In the genomic region with DNA sequence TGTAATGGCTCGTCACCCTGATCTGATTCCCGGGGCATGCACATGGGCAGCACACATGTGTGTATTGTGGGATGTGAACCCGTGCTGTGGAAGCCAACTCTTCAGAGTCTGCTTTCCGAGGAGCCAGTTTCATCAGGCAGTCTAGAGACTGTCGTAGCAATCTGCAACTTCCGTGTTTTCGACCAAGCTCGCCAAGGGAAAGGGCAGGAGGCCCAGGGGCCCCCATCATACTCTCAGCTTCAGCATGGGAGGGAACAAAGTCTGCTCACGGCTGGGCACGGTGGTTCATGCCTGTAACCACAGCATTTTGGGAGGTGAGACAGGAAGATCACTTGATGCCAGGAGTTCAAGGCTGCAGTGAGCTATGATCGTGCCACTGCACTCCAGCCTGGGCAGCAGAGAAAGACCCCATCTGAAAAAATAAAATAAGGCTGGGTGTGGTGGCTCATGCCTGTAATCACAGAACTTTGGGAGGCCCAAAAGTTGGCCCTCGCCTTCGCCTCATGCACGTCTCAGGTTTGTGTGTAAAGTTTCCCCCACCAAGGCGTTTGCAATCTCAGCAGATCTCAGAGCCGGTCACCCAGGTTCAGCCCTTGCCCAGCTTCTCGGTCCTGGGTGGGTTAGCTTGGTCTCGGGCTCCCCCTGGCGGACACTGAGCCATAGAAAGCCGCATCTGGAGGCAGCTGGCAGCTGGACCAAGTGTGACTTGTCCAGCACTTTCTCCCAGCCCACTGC, we compare ENCODE assay signal across 8 cellular contexts. TPM values are rescaled to one million over a fixed set of nuclear protein-coding genes. Genes with fewer than 3 reads are reported as not detected.
DNase-seq lines count a peak whose midpoint lies in the region; ATAC-seq and TF ChIP-seq lines count a peak whose summit lies in the region.

No MANE protein-coding gene starts in this region.

- H3K4me3 ChIP-seq in CD8-positive, alpha-beta memory T cell (ENCODE audit: low read length): no peak overlapping the region
- no peak overlapping the region for H3K4me3 ChIP-seq in HL-60 (replicated peaks; ENCODE audit: insufficient read depth, low read length)
- no peak overlapping the region for H3K4me3 ChIP-seq in OCI-LY7 (ENCODE audit: low read depth, low read length, poor library complexity, severe bottlenecking)

- peaks cover 8 to 20% of the 10 kb centered on the region in 2 donors for H3K27me3 Mint-ChIP-seq in CD8-positive, alpha-beta memory T cell

- H3K4me3 Mint-ChIP-seq in CD8-positive, alpha-beta memory T cell: no peak overlapping the region

- H3K36me3 Mint-ChIP-seq in CD8-positive, alpha-beta memory T cell: no peaks in the 10 kb centered on the region

- peaks cover 4% of the 10 kb centered on the region for H3K27me3 ChIP-seq in CD8-positive, alpha-beta memory T cell (ENCODE audit: insufficient read depth, low read length, poor library complexity, severe bottlenecking)
- no peaks in the 10 kb centered on the region for H3K27me3 ChIP-seq in HL-60 (ENCODE audit: insufficient read depth, poor library complexity, severe bottlenecking)

- no peak overlapping the region for H3K4me2 ChIP-seq in OCI-LY7 (ENCODE audit: low read length)

- CTCF ChIA-PET in CD8-positive, alpha-beta memory T cell (lab: Charles Lee): interaction anchor here (0.5 to 4.7 kb wide), 35 partner anchors 10 to 400 kb away, joined by 3 to 54 read pairs (median 3); a partner anchor contains a TSS
- CTCF ChIA-PET in OCI-LY7 (lab: Charles Lee; ENCODE audit: unreplicated experiment): interaction anchor here (0.7 to 1.3 kb wide), 3 partner anchors 201 to 225 kb away, joined by 3 to 5 read pairs (median 3); no protein-coding TSS in a partner anchor

- POLR2A ChIA-PET in CD8-positive, alpha-beta memory T cell (lab: Charles Lee): interaction anchor here (1.0 kb wide), 1 partner anchor 202 kb away, joined by 3 read pairs; no protein-coding TSS in a partner anchor
- POLR2A ChIA-PET in OCI-LY7 (lab: Charles Lee): interaction anchor here (0.7 kb wide), 1 partner anchor 201 kb away, joined by 3 read pairs; no protein-coding TSS in a partner anchor

- peak; percentile 59 to 83 (median 76) for DNase-seq in CD8-positive, alpha-beta memory T cell
- DNase-seq in HL-60 (ENCODE audit: low read depth in 1 of 2, low spot score in 1 of 2) (peak; percentile 59 to 86), OCI-LY7 (ENCODE audit: low spot score) (peak; percentile 81), activated T-cell treated with anti-CD3 and anti-CD28 coated beads for 24 hours (ENCODE audit: low read depth) (peak; percentile 73), epithelial cell of prostate (ENCODE audit: low read depth, low spot score) (peak; percentile 14), mucosa of gallbladder (ENCODE audit: low spot score) (peak; percentile 92)
- peak; percentile 63 to 81 for DNase-seq in stimulated activated CD8-positive, alpha-beta memory T cell treated with anti-CD3 and anti-CD28 coated beads, Interleukin-4, amount 100 ng/mL, for 4 hours (ENCODE audit: low read depth in 2 of 2, low spot score in 1 of 2)

- no peaks in the 10 kb centered on the region for H3K9me2 ChIP-seq in OCI-LY7 (ENCODE audit: insufficient read depth, low read length)

- intact Hi-C loops in OCI-LY7 (cut with micrococcal nuclease; ENCODE audit: unreplicated experiment): loop anchor here (1.0 to 2.0 kb wide), 3 partner anchors 201 to 380 kb away; no protein-coding TSS in a partner anchor

- BruUV-seq in OCI-LY7 (replicated peaks; lab: Mats Ljungman, UMichigan): no TSS peak

- H4K20me1 ChIP-seq in OCI-LY7 (ENCODE audit: insufficient read depth, low read length): no peaks in the 10 kb centered on the region

- no peaks in the 10 kb centered on the region for H3K9me3 ChIP-seq in CD8-positive, alpha-beta memory T cell (ENCODE audit: low read length)
- no peaks in the 10 kb centered on the region for H3K9me3 ChIP-seq in OCI-LY7 (ENCODE audit: low read length)

- no peaks in the 10 kb centered on the region for H3K79me2 ChIP-seq in OCI-LY7 (ENCODE audit: insufficient read depth, low read depth, low read length)

- no peaks in the 10 kb centered on the region for H3K4me1 ChIP-seq in CD8-positive, alpha-beta memory T cell (ENCODE audit: insufficient read depth, low read length)
- peaks cover 9% of the 10 kb centered on the region for H3K4me1 ChIP-seq in OCI-LY7 (ENCODE audit: insufficient read depth, low read length, poor library complexity, severe bottlenecking)

- TF ChIP-seq CTCF in HL-60 (IDR thresholded peaks at IDR 0.05; ENCODE audit: insufficient read depth, low read length) (peak; percentile 61), OCI-LY7 (conservative IDR thresholded peaks at IDR 0.05; ENCODE audit: low read length) (peak; percentile 93)

- H3K27ac Mint-ChIP-seq in CD8-positive, alpha-beta memory T cell: no peak overlapping the region

- H3K9me3 Mint-ChIP-seq in CD8-positive, alpha-beta memory T cell: no peaks in the 10 kb centered on the region

- H2AFZ ChIP-seq in OCI-LY7 (ENCODE audit: low read length): peak overlapping the region; percentile 9; the same call in 1 of the 2 replicates

- no peak for ATAC-seq in GM19463 (IDR thresholded peaks at IDR 0.05; ENCODE audit: unreplicated experiment)

- no peaks in the 10 kb centered on the region for H3K36me3 ChIP-seq in CD8-positive, alpha-beta memory T cell (ENCODE audit: insufficient read depth, low read length)
- H3K36me3 ChIP-seq in OCI-LY7 (ENCODE audit: insufficient read depth, low read length): no peaks in the 10 kb centered on the region

- H3K27ac ChIP-seq in CD8-positive, alpha-beta memory T cell (ENCODE audit: low read depth, low read length): no peak overlapping the region
- no peak overlapping the region for H3K27ac ChIP-seq in HL-60 (replicated peaks)
- H3K27ac ChIP-seq in OCI-LY7 (ENCODE audit: low read depth, low read length, poor library complexity, severe bottlenecking): no peak overlapping the region
- H3K27ac ChIP-seq in epithelial cell of prostate: no peak overlapping the region

- H3K4me1 Mint-ChIP-seq in CD8-positive, alpha-beta memory T cell: peaks cover 2 to 8% (median 5%) of the 10 kb centered on the region in 3 donors

RNA-seq across cellular contexts. Expression of a gene that starts 48.5 kb away (rescaled TPM):
- total RNA-seq in CD8-positive, alpha-beta memory T cell: 10 to 100 TPM; 12.8 to 12.9 TPM
- 6.5 TPM for polyA plus RNA-seq in CD8-positive, alpha-beta memory T cell
- 14.4 and 15.1 TPM in 2 replicates for total RNA-seq in OCI-LY7 (2014; rRNA removed; shearing (Covaris generic))
- total RNA-seq in OCI-LY7 (2022): 14.1 and 16.5 TPM in 2 replicates
- total RNA-seq in mucosa of gallbladder: 4.5 TPM

Comparison
In these comparisons a context has a peak if more than half of its experiments do, and no peak if none do; other contexts are left out.
1. DNase-seq: peak in every context shown above with its lines; median percentile 92 in mucosa of gallbladder; 81 in OCI-LY7; 76 in CD8-positive, alpha-beta memory T cell; 73 in activated T-cell treated with anti-CD3 and anti-CD28 coated beads for 24 hours; 72 in HL-60; 72 in stimulated activated CD8-positive, alpha-beta memory T cell treated with anti-CD3 and anti-CD28 coated beads, Interleukin-4, amount 100 ng/mL, for 4 hours; 14 in epithelial cell of prostate.